In the genomic region with DNA sequence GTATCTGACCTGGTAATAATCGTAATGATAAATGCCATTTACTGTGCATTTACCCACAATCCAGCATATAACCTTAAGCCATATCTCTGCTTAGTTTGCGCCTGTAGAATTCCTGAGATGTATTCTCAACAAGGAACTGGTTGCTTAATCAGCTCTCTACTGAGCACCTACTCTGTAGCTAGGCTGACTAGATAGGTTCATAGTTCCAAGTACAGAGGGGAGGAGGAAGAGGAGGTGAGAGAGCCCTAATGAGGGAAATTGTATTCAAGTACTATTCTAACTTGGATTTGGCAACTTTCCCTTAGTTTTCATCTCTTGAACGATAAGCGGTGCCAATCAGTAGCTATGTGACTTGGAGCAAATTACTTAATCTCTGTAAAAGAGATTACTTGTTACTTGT, we compare ENCODE assay signal across 26 cellular contexts.
"Had no signal": no experiment of that assay in that cellular context is flagged by ENCODE, and none has a peak within 500 bp of the region (broad histone marks: within the 10 kb centered on the region; RNA-seq: fewer than 3 reads in every experiment).

No MANE protein-coding gene starts in this region.

- FAIRE-seq: colon, endothelial cell of umbilical vein, islet of Langerhans had no signal

- H3K27me3 Mint-ChIP-seq: central memory CD8-positive, alpha-beta T cell; effector memory CD8-positive, alpha-beta T cell; stimulated activated memory B cell treated with anti-CD40 and anti-IgM and Interleukin-4, amounts not matched to agents 10 μg/mL and 1 μg/mL and 100 μg/mL, for 72 hours had no signal

- H3K36me3 ChIP-seq: breast epithelium, esophagus muscularis mucosa, gastroesophageal sphincter, transverse colon, uterus had no signal

- H3K27ac ChIP-seq: breast epithelium, dorsolateral prefrontal cortex, esophagus muscularis mucosa, gastroesophageal sphincter, transverse colon, uterus had no signal

- H3K9me3 Mint-ChIP-seq: activated naive CD8-positive, alpha-beta T cell treated with anti-CD3 and anti-CD28 coated beads, Interleukin-2, amount 10 ng/mL, durations not matched to agents 7 days and 5 days; activated T-helper 2 cell treated with anti-CD3 and anti-CD28 coated beads, Interferon-gamma antibody, Interleukin-2, Interleukin-4, amounts not matched to agents 10 μg/mL and 5 μg/mL and 100 μg/mL, durations not matched to agents 14 hours and 24 hours and 36 hours; central memory CD8-positive, alpha-beta T cell; effector memory CD8-positive, alpha-beta T cell; naive thymus-derived CD4-positive, alpha-beta T cell; neural crest cell; stimulated activated memory B cell treated with anti-CD40 and anti-IgM and Interleukin-4, amounts not matched to agents 10 μg/mL and 1 μg/mL and 100 μg/mL, for 72 hours; WTC11 had no signal

- H3K27ac Mint-ChIP-seq: activated naive CD8-positive, alpha-beta T cell treated with anti-CD3 and anti-CD28 coated beads, Interleukin-2, amount 10 ng/mL, durations not matched to agents 7 days and 5 days; activated T-helper 2 cell treated with anti-CD3 and anti-CD28 coated beads, Interferon-gamma antibody, Interleukin-2, Interleukin-4, amounts not matched to agents 10 μg/mL and 5 μg/mL and 100 μg/mL, durations not matched to agents 14 hours and 24 hours and 36 hours; effector memory CD8-positive, alpha-beta T cell; naive thymus-derived CD4-positive, alpha-beta T cell; stimulated activated memory B cell treated with anti-CD40 and anti-IgM and Interleukin-4, amounts not matched to agents 10 μg/mL and 1 μg/mL and 100 μg/mL, for 72 hours; WTC11 had no signal

- ATAC-seq: effector memory CD8-positive, alpha-beta T cell; gastroesophageal sphincter; naive thymus-derived CD4-positive, alpha-beta T cell; sciatic nerve; stimulated activated memory B cell treated with anti-CD40 and anti-IgM and Interleukin-4, amounts not matched to agents 10 μg/mL and 1 μg/mL and 100 μg/mL, for 72 hours; WTC11 had no signal

- H3K9me3 ChIP-seq: breast epithelium, esophagus muscularis mucosa, gastroesophageal sphincter, transverse colon, uterus had no signal

- H3K4me1 ChIP-seq: breast epithelium, uterus had no signal

- H3K4me3 Mint-ChIP-seq: activated naive CD8-positive, alpha-beta T cell treated with anti-CD3 and anti-CD28 coated beads, Interleukin-2, amount 10 ng/mL, durations not matched to agents 7 days and 5 days; central memory CD8-positive, alpha-beta T cell; effector memory CD8-positive, alpha-beta T cell; naive thymus-derived CD4-positive, alpha-beta T cell; neural crest cell; stimulated activated memory B cell treated with anti-CD40 and anti-IgM and Interleukin-4, amounts not matched to agents 10 μg/mL and 1 μg/mL and 100 μg/mL, for 72 hours; WTC11 had no signal

- H3K4me3 ChIP-seq: breast epithelium, dorsolateral prefrontal cortex, esophagus muscularis mucosa, gastroesophageal sphincter, smooth muscle cell, transverse colon, uterus had no signal

- H3K36me3 Mint-ChIP-seq: activated naive CD8-positive, alpha-beta T cell treated with anti-CD3 and anti-CD28 coated beads, Interleukin-2, amount 10 ng/mL, durations not matched to agents 7 days and 5 days; stimulated activated memory B cell treated with anti-CD40 and anti-IgM and Interleukin-4, amounts not matched to agents 10 μg/mL and 1 μg/mL and 100 μg/mL, for 72 hours; WTC11 had no signal

- H3K27me3 ChIP-seq: breast epithelium, esophagus muscularis mucosa, gastroesophageal sphincter, transverse colon, uterus had no signal

- DNase-seq: activated naive CD4-positive, alpha-beta T cell treated with Interleukin-2 at 50 U/mL for 16 hours; activated naive CD8-positive, alpha-beta T cell treated with anti-CD3 and anti-CD28 coated beads, Interleukin-2, amount 10 ng/mL, durations not matched to agents 7 days and 5 days; activated T-cell treated with anti-CD3 and anti-CD28 coated beads, Interleukin-2, amount 50 U/mL, for 1 hour; amniotic stem cell; dorsolateral prefrontal cortex; effector memory CD8-positive, alpha-beta T cell; head of caudate nucleus; naive thymus-derived CD4-positive, alpha-beta T cell; occipital lobe; stimulated activated CD4-positive, alpha-beta T cell treated with anti-CD3 and anti-CD28 coated beads, Interleukin-15, amount 100 ng/mL, for 24 hours; T-helper 9 cell; transverse colon; uterus had no signal
